Comparison of ENCODE assay signal across 8 cellular contexts in the genomic region with DNA sequence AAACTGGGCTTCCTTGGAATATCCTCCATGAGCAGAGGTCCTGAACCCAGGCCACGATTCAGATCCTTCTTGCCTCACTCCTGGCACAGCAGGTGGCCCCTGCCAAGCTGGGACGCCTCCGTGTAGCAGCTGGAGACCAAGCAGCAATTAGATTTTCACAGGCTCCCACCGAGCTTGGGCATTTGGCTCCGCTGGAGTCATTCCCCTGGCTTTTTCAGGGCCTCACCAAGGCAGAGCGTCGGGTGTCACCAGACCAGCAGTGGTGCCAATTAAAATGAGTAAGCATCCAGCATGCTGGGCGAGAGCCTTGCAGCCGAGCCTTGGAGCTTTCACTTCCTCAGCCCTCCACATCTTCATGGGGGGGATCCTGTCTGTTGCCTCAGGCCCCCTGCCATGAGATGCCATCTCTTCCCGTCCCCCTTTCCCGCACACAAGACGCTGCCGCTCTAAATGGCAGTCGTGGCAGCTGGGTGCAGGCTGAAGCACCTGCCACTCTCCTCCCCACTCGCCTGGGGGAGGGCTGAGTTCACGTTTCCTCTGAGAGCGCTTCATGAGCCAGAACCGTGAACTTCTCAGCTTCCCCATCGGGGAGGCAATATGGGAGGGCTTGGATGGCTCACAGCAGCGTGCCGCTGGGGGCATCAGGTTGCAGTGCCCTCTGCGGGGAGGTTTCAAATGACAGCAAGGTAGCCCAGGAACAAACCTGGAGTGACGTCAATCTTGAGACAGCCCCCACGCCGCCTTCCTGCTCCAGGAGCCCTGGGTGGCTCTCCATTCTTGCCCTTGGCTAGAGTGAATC. TPM values are rescaled to one million over a fixed set of nuclear protein-coding genes. Genes with fewer than 3 reads are reported as not detected.
DNase-seq lines count a peak whose midpoint lies in the region; ATAC-seq and FAIRE-seq lines count a peak whose summit lies in the region.

No MANE protein-coding gene starts in this region.

- H3K9ac ChIP-seq in mesenchymal stem cell (ENCODE audit: low read length) = peak overlapping the region; percentile 74

- H3K9me3 ChIP-seq in mesenchymal stem cell (ENCODE audit: control insufficient read depth, low read length) = peaks cover 7% of the 10 kb centered on the region

- peak overlapping the region; percentile 2 for H3K4me2 ChIP-seq in mesenchymal stem cell (ENCODE audit: low read length, poor library complexity, severe bottlenecking)

- no peak overlapping the region for H2AFZ ChIP-seq in mesenchymal stem cell (ENCODE audit: low read depth, low read length)

- peak overlapping the region; percentile 34 for H4K91ac ChIP-seq in mesenchymal stem cell (ENCODE audit: low read length)

- no peak overlapping the region for H2BK15ac ChIP-seq in mesenchymal stem cell (ENCODE audit: low read depth, poor library complexity, severe bottlenecking)

- H4K8ac ChIP-seq in mesenchymal stem cell (ENCODE audit: low read length) = no peak overlapping the region

- H3K27ac ChIP-seq in mesenchymal stem cell (ENCODE audit: low read length, poor library complexity, severe bottlenecking) = peak overlapping the region; percentile 95

- H3K4ac ChIP-seq in mesenchymal stem cell (ENCODE audit: low read depth in 1 of 2, low read length in 2 of 2) = no peak overlapping the region

- peak; percentile 72 for DNase-seq in DMS 273 treated with DMSO at 0.1 percent for 48 hours (lab: John Stamatoyannopoulos, UW)
- peak; percentile 86 for DNase-seq in M059J (ENCODE audit: low read depth)
- DNase-seq in T-helper 22 cell (ENCODE audit: low read depth) = peak; percentile 23
- DNase-seq in astrocyte of the hippocampus (ENCODE audit: low read depth, low spot score) = peak; percentile 91
- DNase-seq in mesenchymal stem cell = no peak
- DNase-seq in stimulated activated CD8-positive, alpha-beta memory T cell treated with anti-CD3 and anti-CD28 coated beads, Interleukin-4, amount 100 ng/mL, for 48 hours = peak; percentile 75
- DNase-seq in frontal cortex (ENCODE audit: low spot score in 2 of 2) = no peak

- H3K4me1 ChIP-seq in mesenchymal stem cell (ENCODE audit: control insufficient read depth, insufficient read depth, low read depth, low read length) = peaks cover 38% of the 10 kb centered on the region

- peak overlapping the region in 1 of 2 experiments; percentile 1 for H3K4me3 ChIP-seq in mesenchymal stem cell (ENCODE audit: insufficient read depth in 1 of 2, low read depth in 1 of 2, low read length in 2 of 2)

- H3K27me3 ChIP-seq in mesenchymal stem cell (ENCODE audit: control insufficient read depth in 1 of 2, insufficient read depth in 1 of 2, low read length in 2 of 2) = no peaks in the 10 kb centered on the region

- H2BK5ac ChIP-seq in mesenchymal stem cell (ENCODE audit: low read depth, low read length, poor library complexity, severe bottlenecking) = no peak overlapping the region

- peak; percentile 63 for ATAC-seq in GM21526 (IDR thresholded peaks at IDR 0.05; ENCODE audit: low FRiP score, unreplicated experiment)

- peak overlapping the region; percentile 99 for H2AK5ac ChIP-seq in mesenchymal stem cell (ENCODE audit: low read length, severe bottlenecking)

- H3K18ac ChIP-seq in mesenchymal stem cell (ENCODE audit: low read depth in 1 of 2, low read length in 2 of 2) = no peak overlapping the region

- peaks cover 31 to 71% of the 10 kb centered on the region in 2 experiments for H3K36me3 ChIP-seq in mesenchymal stem cell (ENCODE audit: control insufficient read depth in 1 of 2, insufficient read depth in 2 of 2, low read depth in 1 of 2, low read length in 2 of 2)

- FAIRE-seq in frontal cortex (lab: Jason Lieb, UNC) = no peak

- no peak overlapping the region for H2BK12ac ChIP-seq in mesenchymal stem cell (ENCODE audit: low read length in 2 of 2)

- WGBS in mesenchymal stem cell = 81% methylated on average over 25 of the region's 25 CpGs

- no peak overlapping the region for H3K23ac ChIP-seq in mesenchymal stem cell (ENCODE audit: low read length in 2 of 2)

- H2BK120ac ChIP-seq in mesenchymal stem cell (ENCODE audit: low read depth, low read length) = no peak overlapping the region

- H3K14ac ChIP-seq in mesenchymal stem cell (ENCODE audit: low read length in 2 of 2) = no peak overlapping the region

- H3K79me1 ChIP-seq in mesenchymal stem cell (replicated peaks; ENCODE audit: low read length, poor library complexity, severe bottlenecking) = peaks cover 10% of the 10 kb centered on the region

RNA-seq across cellular contexts. Expression of gene TPCN1, which starts 11.7 kb away (rescaled TPM):
- 7.7 and 13.5 TPM in 2 replicates for total RNA-seq in M059J (2014; rRNA removed; shearing (Covaris generic))
- 57.5 TPM for polyA plus RNA-seq in mesenchymal stem cell (2013, experiment 1 of 2)
- 58.5 TPM for polyA plus RNA-seq in mesenchymal stem cell (2013, experiment 2 of 2)
- 2.4 TPM for total RNA-seq in frontal cortex

RNA-seq across cellular contexts. Expression of gene RITA1, which starts 47.5 kb away (rescaled TPM):
- 28.8 and 47.2 TPM in 2 replicates for total RNA-seq in M059J (2014; rRNA removed; shearing (Covaris generic))
- 15.4 TPM for polyA plus RNA-seq in mesenchymal stem cell (2013, experiment 1 of 2)
- polyA plus RNA-seq in mesenchymal stem cell (2013, experiment 2 of 2) = 14.6 TPM
- 10.2 TPM for total RNA-seq in frontal cortex

RNA-seq across cellular contexts. Expression of gene DDX54, which starts 47.7 kb away (rescaled TPM):
- 21.3 and 43.1 TPM in 2 replicates for total RNA-seq in M059J (2014; rRNA removed; shearing (Covaris generic))
- 34.2 TPM for polyA plus RNA-seq in mesenchymal stem cell (2013, experiment 1 of 2)
- 36.4 TPM for polyA plus RNA-seq in mesenchymal stem cell (2013, experiment 2 of 2)
- 11.0 TPM for total RNA-seq in frontal cortex

Comparison
In these comparisons a context has a peak if more than half of its experiments do, and no peak if none do; other contexts are left out.
1. DNase-seq: peak in DMS 273 treated with DMSO at 0.1 percent for 48 hours (single experiment), M059J (single experiment), T-helper 22 cell (single experiment), astrocyte of the hippocampus (single experiment) and stimulated activated CD8-positive, alpha-beta memory T cell treated with anti-CD3 and anti-CD28 coated beads, Interleukin-4, amount 100 ng/mL, for 48 hours (single experiment); none in mesenchymal stem cell (single experiment) and frontal cortex (0 of 2).